Comparison of ENCODE assay signal across 1 cellular context in the genomic region with DNA sequence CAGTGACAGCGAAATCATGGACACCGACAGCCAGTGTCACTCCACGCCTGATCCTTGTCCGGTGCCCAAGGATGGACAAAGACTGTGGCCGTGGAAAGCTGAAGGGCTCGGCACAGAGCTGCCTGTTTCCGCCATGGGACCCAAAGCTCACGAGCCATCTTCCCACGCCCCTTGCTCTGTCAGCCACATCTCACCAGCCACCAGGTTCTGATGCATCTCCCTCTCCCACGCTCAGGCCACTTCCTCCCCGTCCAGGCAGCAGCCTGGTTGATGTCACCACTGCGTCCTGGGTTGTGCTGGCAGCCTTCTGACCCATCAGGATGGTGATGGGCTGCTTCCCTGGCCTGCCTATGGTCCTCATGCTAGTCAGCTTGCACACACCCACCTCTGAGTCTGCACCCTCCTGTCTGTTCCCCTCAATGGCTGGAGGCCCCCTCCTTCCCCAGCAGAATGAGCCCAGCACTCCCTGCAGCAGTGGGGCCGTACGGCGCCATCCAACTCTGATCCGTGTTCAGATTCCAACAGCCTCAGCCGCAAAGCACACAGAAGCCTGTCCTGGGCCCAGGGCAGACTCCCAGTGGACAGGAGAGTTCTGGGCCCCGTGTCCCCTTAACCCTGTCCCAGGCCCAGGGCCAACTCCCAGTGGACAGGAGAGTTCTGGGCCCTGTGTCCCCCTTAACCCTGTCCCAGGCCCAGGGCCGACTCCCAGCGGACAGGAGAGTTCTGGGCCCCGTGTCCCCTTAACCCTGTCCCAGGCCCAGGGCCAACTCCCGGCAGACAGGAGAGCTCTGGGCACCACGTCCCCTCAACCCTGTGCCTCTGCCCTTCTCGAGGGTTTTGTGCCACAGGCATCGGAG.
TF ChIP-seq lines count a peak whose summit lies in the region.

No MANE protein-coding gene starts in this region.

TF ChIP-seq in H1, 55 proteins besides CTCF, POLR2A, EP300 and RAD21:
- TF ChIP-seq, protein P1, sequence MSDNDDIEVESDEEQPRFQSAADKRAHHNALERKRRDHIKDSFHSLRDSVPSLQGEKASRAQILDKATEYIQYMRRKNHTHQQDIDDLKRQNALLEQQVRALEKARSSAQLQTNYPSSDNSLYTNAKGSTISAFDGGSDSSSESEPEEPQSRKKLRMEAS (IDR thresholded peaks at IDR 0.05), result no peak
- TF ChIP-seq SP4 (IDR thresholded peaks at IDR 0.05; ENCODE audit: low read length) (no peak), SIX5 (IDR thresholded peaks at IDR 0.05; ENCODE audit: low read depth, low read length) (no peak)
